In the genomic region with DNA sequence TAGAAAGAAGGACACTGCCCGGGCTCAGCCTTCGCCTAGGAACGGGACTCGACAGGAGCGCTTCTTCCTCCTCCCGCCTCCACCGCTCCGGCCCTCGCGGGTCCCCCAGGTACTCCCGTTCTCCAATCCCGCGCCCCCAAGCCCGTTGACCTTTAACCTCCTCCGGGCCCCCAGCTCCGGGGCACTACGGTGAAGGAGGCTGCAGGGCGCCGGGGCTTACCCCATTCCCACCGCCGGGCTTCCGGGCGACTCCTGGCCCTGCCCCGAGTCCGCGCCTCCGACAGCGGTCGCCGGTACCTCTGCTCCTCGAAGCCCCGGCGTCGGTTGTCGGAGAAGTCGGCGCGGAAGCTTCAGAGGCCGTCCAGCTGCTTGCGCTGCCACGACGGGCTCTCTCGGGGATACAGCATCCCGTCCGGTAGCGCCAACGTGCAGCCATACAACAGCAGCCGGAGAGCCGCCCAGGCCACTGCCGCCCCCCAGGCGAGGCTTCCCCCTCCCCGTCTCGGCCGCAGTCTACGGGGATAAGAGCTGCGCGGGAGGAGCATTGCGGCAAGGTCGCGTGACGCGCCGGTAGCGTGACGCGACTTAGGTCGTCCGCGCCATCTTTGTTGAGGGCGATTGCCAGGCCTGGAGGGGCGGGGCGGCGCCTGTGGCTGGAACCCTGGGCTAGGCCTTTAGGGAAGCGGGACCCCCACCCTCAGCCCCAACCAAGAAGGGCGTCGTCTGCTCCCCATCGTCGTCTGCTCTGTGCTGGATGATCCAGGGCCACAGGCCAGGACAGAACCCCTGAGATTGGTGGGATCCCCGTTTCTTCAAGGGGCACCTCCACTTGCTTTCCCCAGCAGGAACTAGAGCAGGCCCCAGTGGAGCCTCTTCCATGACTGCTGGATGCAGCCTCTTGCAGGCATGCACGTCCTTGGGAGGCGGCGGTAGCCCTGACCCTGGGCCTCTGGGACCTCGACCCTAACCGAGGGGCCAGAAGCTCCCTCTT, we compare ENCODE assay signal across 2 cellular contexts.
A peak's percentile ranks its signal among the peaks of the same experiment; 100 is the strongest.
TF ChIP-seq lines count a peak whose summit lies in the region.

No MANE protein-coding gene starts in this region.

TF ChIP-seq in A549, 52 proteins besides CTCF, POLR2A, EP300 and RAD21:
- TF ChIP-seq EHF (CRISPR knock-in tag; IDR thresholded peaks at IDR 0.05) (no peak), KDM5A (IDR thresholded peaks at IDR 0.05) (no peak), FOSL2 (IDR thresholded peaks at IDR 0.05) (no peak), FOSL2 (CRISPR knock-in tag; IDR thresholded peaks at IDR 0.05) (no peak), ZSCAN20 (CRISPR knock-in tag; IDR thresholded peaks at IDR 0.05) (no peak), JUN (IDR thresholded peaks at IDR 0.05) (peak in 1 of 2 experiments; percentile 67; a peak in 2 of 5 replicates), RFX5 (IDR thresholded peaks at IDR 0.05) (no peak), PHF8 (IDR thresholded peaks at IDR 0.05; ENCODE audit: borderline replicate concordance, low read depth) (peak; percentile 54; the same call in 1 of the 2 replicates), BHLHE40 (IDR thresholded peaks at IDR 0.05; ENCODE audit: low read depth, low read length) (peak; percentile 68), EHMT2 (IDR thresholded peaks at IDR 0.05; ENCODE audit: low read depth) (no peak), ZNF302 (CRISPR knock-in tag; IDR thresholded peaks at IDR 0.05) (no peak)
- TF ChIP-seq, protein P1, sequence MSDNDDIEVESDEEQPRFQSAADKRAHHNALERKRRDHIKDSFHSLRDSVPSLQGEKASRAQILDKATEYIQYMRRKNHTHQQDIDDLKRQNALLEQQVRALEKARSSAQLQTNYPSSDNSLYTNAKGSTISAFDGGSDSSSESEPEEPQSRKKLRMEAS (IDR thresholded peaks at IDR 0.05), result peak; percentile 86
- TF ChIP-seq, protein P2, sequence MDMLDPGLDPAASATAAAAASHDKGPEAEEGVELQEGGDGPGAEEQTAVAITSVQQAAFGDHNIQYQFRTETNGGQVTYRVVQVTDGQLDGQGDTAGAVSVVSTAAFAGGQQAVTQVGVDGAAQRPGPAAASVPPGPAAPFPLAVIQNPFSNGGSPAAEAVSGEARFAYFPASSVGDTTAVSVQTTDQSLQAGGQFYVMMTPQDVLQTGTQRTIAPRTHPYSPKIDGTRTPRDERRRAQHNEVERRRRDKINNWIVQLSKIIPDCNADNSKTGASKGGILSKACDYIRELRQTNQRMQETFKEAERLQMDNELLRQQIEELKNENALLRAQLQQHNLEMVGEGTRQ (IDR thresholded peaks at IDR 0.05), result peak; percentile 85
- TF ChIP-seq, protein P3, sequence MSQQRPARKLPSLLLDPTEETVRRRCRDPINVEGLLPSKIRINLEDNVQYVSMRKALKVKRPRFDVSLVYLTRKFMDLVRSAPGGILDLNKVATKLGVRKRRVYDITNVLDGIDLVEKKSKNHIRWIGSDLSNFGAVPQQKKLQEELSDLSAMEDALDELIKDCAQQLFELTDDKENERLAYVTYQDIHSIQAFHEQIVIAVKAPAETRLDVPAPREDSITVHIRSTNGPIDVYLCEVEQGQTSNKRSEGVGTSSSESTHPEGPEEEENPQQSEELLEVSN (IDR thresholded peaks at IDR 0.05; ENCODE audit: borderline replicate concordance, low read depth), result peak; percentile 81

TF ChIP-seq in liver, 16 proteins besides CTCF, POLR2A, EP300 and RAD21:
- TF ChIP-seq, protein P1 (IDR thresholded peaks at IDR 0.05), result no peak
- TF ChIP-seq, protein P4, sequence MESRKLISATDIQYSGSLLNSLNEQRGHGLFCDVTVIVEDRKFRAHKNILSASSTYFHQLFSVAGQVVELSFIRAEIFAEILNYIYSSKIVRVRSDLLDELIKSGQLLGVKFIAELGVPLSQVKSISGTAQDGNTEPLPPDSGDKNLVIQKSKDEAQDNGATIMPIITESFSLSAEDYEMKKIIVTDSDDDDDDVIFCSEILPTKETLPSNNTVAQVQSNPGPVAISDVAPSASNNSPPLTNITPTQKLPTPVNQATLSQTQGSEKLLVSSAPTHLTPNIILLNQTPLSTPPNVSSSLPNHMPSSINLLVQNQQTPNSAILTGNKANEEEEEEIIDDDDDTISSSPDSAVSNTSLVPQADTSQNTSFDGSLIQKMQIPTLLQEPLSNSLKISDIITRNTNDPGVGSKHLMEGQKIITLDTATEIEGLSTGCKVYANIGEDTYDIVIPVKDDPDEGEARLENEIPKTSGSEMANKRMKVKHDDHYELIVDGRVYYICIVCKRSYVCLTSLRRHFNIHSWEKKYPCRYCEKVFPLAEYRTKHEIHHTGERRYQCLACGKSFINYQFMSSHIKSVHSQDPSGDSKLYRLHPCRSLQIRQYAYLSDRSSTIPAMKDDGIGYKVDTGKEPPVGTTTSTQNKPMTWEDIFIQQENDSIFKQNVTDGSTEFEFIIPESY (IDR thresholded peaks at IDR 0.05), result no peak
- TF ChIP-seq SP1 (IDR thresholded peaks at IDR 0.05), result peak; percentile 22
- peak; percentile 100 for TF ChIP-seq YY1 (IDR thresholded peaks at IDR 0.05)
